12 cellular contexts compared by ENCODE assay signal in the genomic region with DNA sequence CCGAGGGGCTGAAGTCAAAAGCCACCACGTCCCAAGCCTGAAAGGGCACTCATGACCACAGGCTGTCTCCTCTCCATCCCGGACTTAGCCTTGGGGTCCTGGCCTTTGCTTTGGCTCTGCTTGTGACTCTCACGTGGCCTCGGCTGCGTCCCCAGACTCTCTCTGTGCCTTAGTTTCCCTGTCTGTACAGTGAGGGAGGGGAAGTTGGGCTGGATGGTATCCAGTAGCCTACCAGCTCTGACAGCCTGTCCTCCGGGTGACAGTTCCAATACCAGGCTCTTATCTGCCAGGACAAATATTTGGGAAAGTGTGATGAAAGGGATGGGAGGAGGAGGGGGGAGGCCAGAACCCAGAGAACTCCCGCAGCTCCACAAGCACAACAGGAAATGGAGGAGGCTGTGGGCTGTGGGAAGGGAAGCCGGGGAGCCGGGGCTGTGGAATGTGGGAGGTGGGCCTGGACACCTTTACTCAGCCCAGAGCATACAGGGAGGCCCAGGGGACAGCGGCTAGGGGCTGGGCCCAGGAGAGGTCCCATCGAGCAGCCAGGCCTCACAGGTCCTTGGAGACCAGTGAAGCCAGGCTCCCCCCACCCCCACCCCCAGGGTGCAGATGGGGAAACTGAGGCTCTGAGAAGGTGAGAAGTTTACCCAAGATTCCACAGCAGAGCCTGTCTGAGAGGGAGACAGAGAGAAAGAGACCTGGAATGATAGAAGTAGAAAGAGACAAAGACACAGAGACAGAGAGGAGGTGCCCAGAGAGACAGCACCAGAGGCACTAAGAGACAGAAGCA. TPM values are rescaled to one million over a fixed set of nuclear protein-coding genes. Genes with fewer than 3 reads are reported as not detected.
DNase-seq lines count a peak whose midpoint lies in the region; ATAC-seq and TF ChIP-seq lines count a peak whose summit lies in the region.
"Had no signal": no experiment of that assay in that cellular context is flagged by ENCODE, and none has a peak within 500 bp of the region (broad histone marks: within the 10 kb centered on the region; RNA-seq: fewer than 3 reads in every experiment).

No MANE protein-coding gene starts in this region.

- H2AK9ac ChIP-seq in IMR-90 (replicated peaks; ENCODE audit: low read depth, low read length, poor library complexity), result peak overlapping the region; percentile 99

- H3K9me3 Mint-ChIP-seq in endodermal cell, result no peaks in the 10 kb centered on the region

- H3K36me3 ChIP-seq in IMR-90 (ENCODE audit: control insufficient read depth, insufficient read depth, low read length), result peaks cover 51% of the 10 kb centered on the region
- H3K36me3 ChIP-seq in endodermal cell (ENCODE audit: control insufficient read depth, insufficient read depth, low read length), result no peaks in the 10 kb centered on the region
- H3K36me3 ChIP-seq in mesenchymal stem cell (ENCODE audit: control insufficient read depth in 1 of 2, insufficient read depth in 2 of 2, low read depth in 1 of 2, low read length in 2 of 2), result peaks cover 40 to 91% of the 10 kb centered on the region in 2 experiments
- H3K36me3 ChIP-seq in tibial nerve, result peaks cover 0 to 47% (median 0%) of the 10 kb centered on the region in 3 donors
- no peaks in the 10 kb centered on the region for H3K36me3 ChIP-seq in PC-9 (ENCODE audit: low read depth)

- H2BK5ac ChIP-seq in IMR-90 (ENCODE audit: low read depth, low read length, poor library complexity, severe bottlenecking) (peak overlapping the region; percentile 98), mesenchymal stem cell (ENCODE audit: low read depth, low read length, poor library complexity, severe bottlenecking) (peak overlapping the region; percentile 79)

- H3K27ac ChIP-seq in IMR-90 (ENCODE audit: insufficient read depth, low read length), result peak overlapping the region; percentile 98
- H3K27ac ChIP-seq in endodermal cell (ENCODE audit: low read depth, low read length), result no peak overlapping the region
- H3K27ac ChIP-seq in mesenchymal stem cell (ENCODE audit: low read length, poor library complexity, severe bottlenecking), result peak overlapping the region; percentile 99
- H3K27ac ChIP-seq in tibial nerve, result peak overlapping the region; percentile 60 to 99 (median 90)
- H3K27ac ChIP-seq in PC-9, result no peak overlapping the region
- H3K27ac ChIP-seq: epithelial cell of prostate had no signal

- dilution Hi-C loops in IMR-90 (cut with HindIII; ENCODE audit: low sequenced_read_pairs, unreplicated experiment), result no loop called here

- H2BK15ac ChIP-seq in IMR-90 (ENCODE audit: low read depth, low read length), result peak overlapping the region; percentile 100
- peak overlapping the region; percentile 68 for H2BK15ac ChIP-seq in mesenchymal stem cell (ENCODE audit: low read depth, poor library complexity, severe bottlenecking)

- H3K79me1 ChIP-seq in IMR-90 (ENCODE audit: low read depth in 1 of 2, low read length in 2 of 2), result peaks cover 38 to 92% of the 10 kb centered on the region in 2 experiments
- peaks cover 10% of the 10 kb centered on the region for H3K79me1 ChIP-seq in mesenchymal stem cell (replicated peaks; ENCODE audit: low read length, poor library complexity, severe bottlenecking)

- no peak for TF ChIP-seq RAD21 in IMR-90 (IDR thresholded peaks at IDR 0.05; ENCODE audit: low read length)

- peak overlapping the region; percentile 99 for H2BK120ac ChIP-seq in IMR-90 (ENCODE audit: low read depth, low read length)
- peak overlapping the region; percentile 99 for H2BK120ac ChIP-seq in mesenchymal stem cell (ENCODE audit: low read depth, low read length)

- no peaks in the 10 kb centered on the region for H3K79me2 ChIP-seq in PC-9 (ENCODE audit: low read depth)

- H2BK20ac ChIP-seq in IMR-90 (ENCODE audit: low read depth, low read length), result peak overlapping the region; percentile 100

- peaks cover 42% of the 10 kb centered on the region for H3K27me3 Mint-ChIP-seq in endodermal cell (ENCODE audit: insufficient read depth)

- H3K23ac ChIP-seq in IMR-90 (ENCODE audit: low read depth, low read length) (peak overlapping the region; percentile 100), mesenchymal stem cell (ENCODE audit: low read length in 2 of 2) (no peak overlapping the region)

- POLR2A ChIA-PET in IMR-90 (lab: Charles Lee; ENCODE audit: unreplicated experiment) (no interaction called here), PC-9 (lab: Charles Lee; ENCODE audit: unreplicated experiment) (interaction anchor here (0.6 kb wide), 1 partner anchor 21 kb away, joined by 6 read pairs; no protein-coding TSS in a partner anchor)

- peak overlapping the region; percentile 100 for H3K14ac ChIP-seq in IMR-90 (replicated peaks; ENCODE audit: low read depth, low read length)
- peak overlapping the region in 1 of 2 experiments; percentile 77 for H3K14ac ChIP-seq in mesenchymal stem cell (ENCODE audit: low read length in 2 of 2)

- H3K4ac ChIP-seq in IMR-90 (ENCODE audit: low read depth, low read length), result peak overlapping the region; percentile 100
- peak overlapping the region; percentile 76 to 99 for H3K4ac ChIP-seq in mesenchymal stem cell (ENCODE audit: low read depth in 1 of 2, low read length in 2 of 2)

- H2AK5ac ChIP-seq in IMR-90 (ENCODE audit: low read depth, low read length) (peak overlapping the region; percentile 100), mesenchymal stem cell (ENCODE audit: low read length, severe bottlenecking) (peak overlapping the region; percentile 94)

- H3K4me1 ChIP-seq in IMR-90 (ENCODE audit: control insufficient read depth, insufficient read depth, low read length) (peaks cover 65% of the 10 kb centered on the region), endodermal cell (ENCODE audit: control insufficient read depth, insufficient read depth, low read length) (peaks cover 32% of the 10 kb centered on the region), mesenchymal stem cell (ENCODE audit: control insufficient read depth, insufficient read depth, low read depth, low read length) (peaks cover 72% of the 10 kb centered on the region), tibial nerve (peaks cover 3 to 98% (median 61%) of the 10 kb centered on the region in 4 donors), PC-9 (replicated peaks; ENCODE audit: insufficient read depth) (peaks cover 2% of the 10 kb centered on the region; the same call in 1 of the 2 replicates)

- DNase-seq in IMR-90 (peak; percentile 70), endodermal cell (peak; percentile 94), mesenchymal stem cell (peak; percentile 43), tibial nerve (ENCODE audit: low spot score in 2 of 2) (no peak), PC-9 (no peak), GM20000 (ENCODE audit: low spot score) (no peak), AG20443 (ENCODE audit: low spot score) (no peak)
- DNase-seq: NCI-H2029 had no signal

- peak; percentile 3 for ATAC-seq in IMR-90 (ENCODE audit: low read depth)
- ATAC-seq in GM21717 (IDR thresholded peaks at IDR 0.05; ENCODE audit: unreplicated experiment), result no peak

- intact Hi-C loops in IMR-90 (cut with micrococcal nuclease), result no loop called here
- intact Hi-C loops in PC-9 (cut with micrococcal nuclease; ENCODE audit: unreplicated experiment), result no loop called here

- H4K8ac ChIP-seq in IMR-90 (ENCODE audit: low read depth in 2 of 2, low read length in 2 of 2), result peak overlapping the region; percentile 95 to 100
- peak overlapping the region; percentile 98 for H4K8ac ChIP-seq in mesenchymal stem cell (ENCODE audit: low read length)

- peak overlapping the region; percentile 74 to 100 for H2BK12ac ChIP-seq in mesenchymal stem cell (ENCODE audit: low read length in 2 of 2)

- TF ChIP-seq POLR2A in IMR-90 (IDR thresholded peaks at IDR 0.05; ENCODE audit: low read depth, low read length) (peak; percentile 36), tibial nerve (IDR thresholded peaks at IDR 0.05) (no peak)

- peaks cover 32% of the 10 kb centered on the region for H3K9me1 ChIP-seq in IMR-90 (ENCODE audit: insufficient read depth, low read length)

- H3K4me3 Mint-ChIP-seq in endodermal cell, result peak overlapping the region; percentile 32

- peak overlapping the region; percentile 100 for H4K5ac ChIP-seq in IMR-90 (ENCODE audit: low read depth, low read length)

- H3K9me3 ChIP-seq in IMR-90 (ENCODE audit: control insufficient read depth, insufficient read depth, low read length) (no peaks in the 10 kb centered on the region), endodermal cell (ENCODE audit: control insufficient read depth, low read length) (no peaks in the 10 kb centered on the region), mesenchymal stem cell (ENCODE audit: control insufficient read depth, low read length) (no peaks in the 10 kb centered on the region), tibial nerve (no peaks in the 10 kb centered on the region), PC-9 (ENCODE audit: insufficient read depth, low read depth) (no peaks in the 10 kb centered on the region)

- TF ChIP-seq EP300 in tibial nerve (IDR thresholded peaks at IDR 0.05), result no peak

- H3K27me3 ChIP-seq in IMR-90 (ENCODE audit: control insufficient read depth, insufficient read depth, low read length) (no peaks in the 10 kb centered on the region), endodermal cell (ENCODE audit: control insufficient read depth, insufficient read depth, low read length, poor library complexity, severe bottlenecking) (peaks cover 19% of the 10 kb centered on the region), mesenchymal stem cell (ENCODE audit: control insufficient read depth in 1 of 2, insufficient read depth in 1 of 2, low read length in 2 of 2) (no peaks in the 10 kb centered on the region), tibial nerve (no peaks in the 10 kb centered on the region), PC-9 (ENCODE audit: insufficient read depth, low read depth) (no peaks in the 10 kb centered on the region; the same call in 1 of the 2 replicates)

- peaks cover 58% of the 10 kb centered on the region for H3K4me1 Mint-ChIP-seq in endodermal cell

- peaks cover 5% of the 10 kb centered on the region for H3F3A ChIP-seq in PC-9 (ENCODE audit: insufficient read depth, low read depth)

- in situ Hi-C loops in IMR-90 (cut with MboI; ENCODE audit: low sequenced_read_pairs), result no loop called here

- peak overlapping the region; percentile 2; the same call in 1 of the 2 replicates for H3K4me2 ChIP-seq in IMR-90 (ENCODE audit: low read depth, low read length)
- peak overlapping the region; percentile 13 for H3K4me2 ChIP-seq in mesenchymal stem cell (ENCODE audit: low read length, poor library complexity, severe bottlenecking)
- no peak overlapping the region for H3K4me2 ChIP-seq in PC-9

- H3K18ac ChIP-seq in IMR-90 (ENCODE audit: low read depth, low read length), result peak overlapping the region; percentile 99
- H3K18ac ChIP-seq in mesenchymal stem cell (ENCODE audit: low read depth in 1 of 2, low read length in 2 of 2), result peak overlapping the region; percentile 91 to 100

- H4K91ac ChIP-seq in IMR-90 (ENCODE audit: insufficient read depth, low read depth, low read length) (peak overlapping the region; percentile 100), mesenchymal stem cell (ENCODE audit: low read length) (peak overlapping the region; percentile 100)

- H3K9me2 ChIP-seq in PC-9 (ENCODE audit: insufficient read depth), result no peaks in the 10 kb centered on the region

- H3K56ac ChIP-seq in IMR-90 (ENCODE audit: extremely low read depth, insufficient read depth, low read length), result peak overlapping the region; percentile 96

- H3K9ac ChIP-seq in IMR-90 (ENCODE audit: low read depth, low read length), result peak overlapping the region; percentile 95
- H3K9ac ChIP-seq in endodermal cell (ENCODE audit: extremely low read depth, low read length, poor library complexity, severe bottlenecking), result no peak overlapping the region
- peak overlapping the region; percentile 82 for H3K9ac ChIP-seq in mesenchymal stem cell (ENCODE audit: low read length)

- H3K27ac Mint-ChIP-seq in endodermal cell, result peak overlapping the region; percentile 86

- BruUV-seq in IMR-90 (replicated peaks; lab: Mats Ljungman, UMichigan) (no TSS peak), PC-9 (replicated peaks; lab: Mats Ljungman, UMichigan) (no TSS peak)

- H4K20me1 ChIP-seq in IMR-90 (ENCODE audit: insufficient read depth, low read length), result no peaks in the 10 kb centered on the region
- no peaks in the 10 kb centered on the region for H4K20me1 ChIP-seq in PC-9 (ENCODE audit: insufficient read depth)

- no CpG with 5 or more reads among the region's 12 CpGs for WGBS in IMR-90 (ENCODE audit: extremely low coverage in 2 of 2, insufficient read length in 1 of 2), 2 experiments
- WGBS in endodermal cell (ENCODE audit: insufficient coverage in 1 of 2, insufficient read length in 1 of 2), 2 experiments, result 63 to 70% methylated on average over 3 to 12 of the region's 12 CpGs
- 49% methylated on average over 9 of the region's 12 CpGs for WGBS in mesenchymal stem cell
- WGBS in tibial nerve, 2 donors, result 24 to 40% methylated on average over 11 to 12 of the region's 12 CpGs

- CTCF ChIA-PET in IMR-90 (lab: Yijun Ruan, JAX) (interaction anchor here (1.2 kb wide), 1 partner anchor 81 kb away, joined by 4 read pairs; no protein-coding TSS in a partner anchor), PC-9 (lab: Charles Lee) (no interaction called here)

- H3K36me3 Mint-ChIP-seq in endodermal cell (ENCODE audit: low read depth), result no peaks in the 10 kb centered on the region

- H2AFZ ChIP-seq in IMR-90 (replicated peaks; ENCODE audit: low read length, poor library complexity), result peak overlapping the region; percentile 40
- no peak overlapping the region for H2AFZ ChIP-seq in mesenchymal stem cell (ENCODE audit: low read depth, low read length)
- no peak overlapping the region for H2AFZ ChIP-seq in PC-9

- no peak overlapping the region for H3K4me3 ChIP-seq in IMR-90 (ENCODE audit: insufficient read depth, low read depth, low read length)
- no peak overlapping the region for H3K4me3 ChIP-seq in endodermal cell (ENCODE audit: low read length)
- H3K4me3 ChIP-seq in mesenchymal stem cell (ENCODE audit: insufficient read depth in 1 of 2, low read depth in 1 of 2, low read length in 2 of 2), result peak overlapping the region in 1 of 2 experiments; percentile 56
- no peak overlapping the region for H3K4me3 ChIP-seq in tibial nerve
- H3K4me3 ChIP-seq in PC-9, result no peak overlapping the region

- TF ChIP-seq CTCF in IMR-90 (conservative IDR thresholded peaks at IDR 0.05; ENCODE audit: low read depth, low read length), result no peak
- no peak for TF ChIP-seq CTCF in endodermal cell (conservative IDR thresholded peaks at IDR 0.05)
- TF ChIP-seq CTCF in tibial nerve (IDR thresholded peaks at IDR 0.05), result no peak
- TF ChIP-seq CTCF in PC-9 (conservative IDR thresholded peaks at IDR 0.05), result no peak
- no peak for TF ChIP-seq CTCF in GM20000 (IDR thresholded peaks at IDR 0.05; ENCODE audit: extremely low read depth, missing control alignments)

RNA-seq across cellular contexts. Expression of a gene that starts 18.3 kb away (rescaled TPM):
- total RNA-seq in IMR-90 (2012; rRNA removed) (81.9 and 108 TPM in 2 replicates), endodermal cell (1 to 10 TPM; 4.1 to 6.5 TPM), tibial nerve (100 to 1,000 TPM; 171 to 354 (median 217) TPM), PC-9 (2021) (0.08 TPM in 1 of 2 replicates, not detected in the other)
- 122 and 124 TPM in 2 replicates for polyA plus RNA-seq in IMR-90 (2012; rRNA removed)
- 69.9 and 116 TPM in 2 replicates for polyA plus RNA-seq in IMR-90 (2012; cell fraction: cytosol; rRNA removed)
- 238 and 330 TPM in 2 replicates for polyA plus RNA-seq in IMR-90 (2012; cell fraction: nucleus; rRNA removed; ENCODE audit: low replicate concordance)
- 18.6 TPM for polyA plus RNA-seq in endodermal cell (2013, experiment 1 of 2)
- 22.1 TPM for polyA plus RNA-seq in endodermal cell (2013, experiment 2 of 2)
- 203 TPM for polyA plus RNA-seq in mesenchymal stem cell (2013, experiment 1 of 2)
- polyA plus RNA-seq in mesenchymal stem cell (2013, experiment 2 of 2), result 211 TPM
- polyA plus RNA-seq: neural cell had no signal

RNA-seq across cellular contexts. Expression of a gene that starts 29.2 kb away (rescaled TPM):
- total RNA-seq in IMR-90 (2012; rRNA removed) (0.18 TPM in 1 of 2 replicates, not detected in the other), endodermal cell (not detected), tibial nerve (1 to 10 TPM in 1 of 4 donors, under 1 TPM in 1, not detected in 2; 0.22 to 2.5 TPM), PC-9 (2021) (not detected in 2 replicates)
- 0.22 and 0.24 TPM in 2 replicates for polyA plus RNA-seq in IMR-90 (2012; rRNA removed)
- 0.22 and 0.56 TPM in 2 replicates for polyA plus RNA-seq in IMR-90 (2012; cell fraction: cytosol; rRNA removed)
- 0.28 and 0.41 TPM in 2 replicates for polyA plus RNA-seq in IMR-90 (2012; cell fraction: nucleus; rRNA removed; ENCODE audit: low replicate concordance)
- polyA plus RNA-seq in endodermal cell (2013, experiment 1 of 2), result 0.28 TPM
- polyA plus RNA-seq in endodermal cell (2013, experiment 2 of 2), result 0.33 TPM
- polyA plus RNA-seq in mesenchymal stem cell (2013, experiment 1 of 2), result 0.08 TPM
- polyA plus RNA-seq in mesenchymal stem cell (2013, experiment 2 of 2), result 0.03 TPM
- total RNA-seq: T-helper 1 cell treated with Interleukin-12 subunit alpha and Interleukin-12 subunit beta and Interleukin-4 antibody, amounts not matched to agents 30 ng/mL and 1 ng/mL, for 36 hours had no signal
- polyA plus RNA-seq: neural cell had no signal

RNA-seq across cellular contexts. Expression of a gene that starts 51.0 kb away (rescaled TPM):
- total RNA-seq in IMR-90 (2012; rRNA removed) (under 0.01 and 0.36 TPM in 2 replicates), endodermal cell (not detected), tibial nerve (10 to 100 TPM; 35.4 to 57.9 (median 45.3) TPM), PC-9 (2021) (0.72 and 0.95 TPM in 2 replicates)
- polyA plus RNA-seq in IMR-90 (2012; rRNA removed), result 0.07 and 0.14 TPM in 2 replicates
- polyA plus RNA-seq in IMR-90 (2012; cell fraction: cytosol; rRNA removed), result 0.03 and 0.08 TPM in 2 replicates
- polyA plus RNA-seq in IMR-90 (2012; cell fraction: nucleus; rRNA removed; ENCODE audit: low replicate concordance), result 0.33 and 0.72 TPM in 2 replicates
- 0.39 TPM for polyA plus RNA-seq in endodermal cell (2013, experiment 1 of 2)
- not detected for polyA plus RNA-seq in endodermal cell (2013, experiment 2 of 2)
- polyA plus RNA-seq in mesenchymal stem cell (2013, experiment 1 of 2), result 0.06 TPM
- polyA plus RNA-seq in mesenchymal stem cell (2013, experiment 2 of 2), result 0.12 TPM
- polyA plus RNA-seq: neural cell had no signal

RNA-seq across cellular contexts. Expression of a gene that starts 52.5 kb away (rescaled TPM):
- total RNA-seq in IMR-90 (2012; rRNA removed), result under 0.01 TPM in 1 of 2 replicates, not detected in the other
- not detected in 2 replicates for polyA plus RNA-seq in IMR-90 (2012; rRNA removed)
- 0.01 TPM in 1 of 2 replicates, not detected in the other for polyA plus RNA-seq in IMR-90 (2012; cell fraction: cytosol; rRNA removed)
- polyA plus RNA-seq in IMR-90 (2012; cell fraction: nucleus; rRNA removed; ENCODE audit: low replicate concordance), result 0.08 and 0.16 TPM in 2 replicates
- not detected for total RNA-seq in endodermal cell
- polyA plus RNA-seq in endodermal cell (2013, experiment 1 of 2), result not detected
- 0.08 TPM for polyA plus RNA-seq in endodermal cell (2013, experiment 2 of 2)
- not detected for polyA plus RNA-seq in mesenchymal stem cell (2013, experiment 1 of 2)
- polyA plus RNA-seq in mesenchymal stem cell (2013, experiment 2 of 2), result not detected
- total RNA-seq in tibial nerve, result not detected
- total RNA-seq in PC-9 (2021), result 0.25 TPM in 1 of 2 replicates, not detected in the other
- total RNA-seq: T-helper 1 cell treated with Interleukin-12 subunit alpha and Interleukin-12 subunit beta and Interleukin-4 antibody, amounts not matched to agents 30 ng/mL and 1 ng/mL, for 36 hours had no signal

Comparison
In these comparisons a context has a peak if more than half of its experiments do, and no peak if none do; other contexts are left out.
1. DNase-seq: peak in IMR-90 (single experiment), endodermal cell (single experiment) and mesenchymal stem cell (single experiment); none in tibial nerve (0 of 2), PC-9 (0 of 2), GM20000 (single experiment) and AG20443 (single experiment).
2. H3K27ac ChIP-seq: peak in IMR-90 (single experiment), mesenchymal stem cell (single experiment) and tibial nerve (4 of 4); none in endodermal cell (single experiment) and PC-9 (single experiment).
3. RNA of a gene that starts 18.3 kb away (total RNA-seq): 171 to 354 TPM in tibial nerve and 81.9 to 108 TPM in IMR-90; 4.1 to 6.5 TPM in endodermal cell and 0.08 TPM in PC-9; every median in the first group is over 10 times any median in the second.
4. RNA of a gene that starts 51.0 kb away (total RNA-seq): 35.4 to 57.9 TPM in tibial nerve; 0.72 to 0.95 TPM in PC-9, under 0.01 to 0.36 TPM in IMR-90 and not detected in endodermal cell; every median in the first group is over 10 times any median in the second.